ENCODE assay signal across 1 cellular context in the genomic region with DNA sequence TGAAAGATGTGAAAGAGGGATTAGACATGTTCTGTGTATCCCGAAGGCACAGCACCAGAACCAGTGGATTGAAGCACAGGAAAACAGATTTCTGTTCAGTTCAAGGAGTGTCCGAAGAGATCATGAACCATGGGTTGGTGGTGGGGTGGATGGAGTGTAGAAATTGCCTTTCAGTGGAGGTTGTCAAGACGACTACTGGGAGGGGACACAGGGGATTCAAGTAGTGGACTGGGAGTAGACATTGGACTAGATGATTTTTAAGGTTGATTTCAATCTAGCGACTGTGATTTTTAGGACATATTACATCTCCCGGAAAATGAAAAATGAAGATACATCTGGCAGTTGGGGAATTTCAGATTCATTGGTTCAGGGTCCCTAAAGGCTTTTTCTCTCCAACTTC.
TF ChIP-seq lines count a peak whose summit lies in the region.

No MANE protein-coding gene starts in this region.

TF ChIP-seq in GM23338, 12 proteins besides CTCF, POLR2A, EP300 and RAD21:
- TF ChIP-seq, protein P1, sequence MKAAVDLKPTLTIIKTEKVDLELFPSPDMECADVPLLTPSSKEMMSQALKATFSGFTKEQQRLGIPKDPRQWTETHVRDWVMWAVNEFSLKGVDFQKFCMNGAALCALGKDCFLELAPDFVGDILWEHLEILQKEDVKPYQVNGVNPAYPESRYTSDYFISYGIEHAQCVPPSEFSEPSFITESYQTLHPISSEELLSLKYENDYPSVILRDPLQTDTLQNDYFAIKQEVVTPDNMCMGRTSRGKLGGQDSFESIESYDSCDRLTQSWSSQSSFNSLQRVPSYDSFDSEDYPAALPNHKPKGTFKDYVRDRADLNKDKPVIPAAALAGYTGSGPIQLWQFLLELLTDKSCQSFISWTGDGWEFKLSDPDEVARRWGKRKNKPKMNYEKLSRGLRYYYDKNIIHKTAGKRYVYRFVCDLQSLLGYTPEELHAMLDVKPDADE (IDR thresholded peaks at IDR 0.05) = no peak
- TF ChIP-seq EZH2phosphoT487 (IDR thresholded peaks at IDR 0.05; ENCODE audit: unreplicated experiment) (no peak), STAT1 (IDR thresholded peaks at IDR 0.05; ENCODE audit: unreplicated experiment) (no peak)
- TF ChIP-seq, protein P2, sequence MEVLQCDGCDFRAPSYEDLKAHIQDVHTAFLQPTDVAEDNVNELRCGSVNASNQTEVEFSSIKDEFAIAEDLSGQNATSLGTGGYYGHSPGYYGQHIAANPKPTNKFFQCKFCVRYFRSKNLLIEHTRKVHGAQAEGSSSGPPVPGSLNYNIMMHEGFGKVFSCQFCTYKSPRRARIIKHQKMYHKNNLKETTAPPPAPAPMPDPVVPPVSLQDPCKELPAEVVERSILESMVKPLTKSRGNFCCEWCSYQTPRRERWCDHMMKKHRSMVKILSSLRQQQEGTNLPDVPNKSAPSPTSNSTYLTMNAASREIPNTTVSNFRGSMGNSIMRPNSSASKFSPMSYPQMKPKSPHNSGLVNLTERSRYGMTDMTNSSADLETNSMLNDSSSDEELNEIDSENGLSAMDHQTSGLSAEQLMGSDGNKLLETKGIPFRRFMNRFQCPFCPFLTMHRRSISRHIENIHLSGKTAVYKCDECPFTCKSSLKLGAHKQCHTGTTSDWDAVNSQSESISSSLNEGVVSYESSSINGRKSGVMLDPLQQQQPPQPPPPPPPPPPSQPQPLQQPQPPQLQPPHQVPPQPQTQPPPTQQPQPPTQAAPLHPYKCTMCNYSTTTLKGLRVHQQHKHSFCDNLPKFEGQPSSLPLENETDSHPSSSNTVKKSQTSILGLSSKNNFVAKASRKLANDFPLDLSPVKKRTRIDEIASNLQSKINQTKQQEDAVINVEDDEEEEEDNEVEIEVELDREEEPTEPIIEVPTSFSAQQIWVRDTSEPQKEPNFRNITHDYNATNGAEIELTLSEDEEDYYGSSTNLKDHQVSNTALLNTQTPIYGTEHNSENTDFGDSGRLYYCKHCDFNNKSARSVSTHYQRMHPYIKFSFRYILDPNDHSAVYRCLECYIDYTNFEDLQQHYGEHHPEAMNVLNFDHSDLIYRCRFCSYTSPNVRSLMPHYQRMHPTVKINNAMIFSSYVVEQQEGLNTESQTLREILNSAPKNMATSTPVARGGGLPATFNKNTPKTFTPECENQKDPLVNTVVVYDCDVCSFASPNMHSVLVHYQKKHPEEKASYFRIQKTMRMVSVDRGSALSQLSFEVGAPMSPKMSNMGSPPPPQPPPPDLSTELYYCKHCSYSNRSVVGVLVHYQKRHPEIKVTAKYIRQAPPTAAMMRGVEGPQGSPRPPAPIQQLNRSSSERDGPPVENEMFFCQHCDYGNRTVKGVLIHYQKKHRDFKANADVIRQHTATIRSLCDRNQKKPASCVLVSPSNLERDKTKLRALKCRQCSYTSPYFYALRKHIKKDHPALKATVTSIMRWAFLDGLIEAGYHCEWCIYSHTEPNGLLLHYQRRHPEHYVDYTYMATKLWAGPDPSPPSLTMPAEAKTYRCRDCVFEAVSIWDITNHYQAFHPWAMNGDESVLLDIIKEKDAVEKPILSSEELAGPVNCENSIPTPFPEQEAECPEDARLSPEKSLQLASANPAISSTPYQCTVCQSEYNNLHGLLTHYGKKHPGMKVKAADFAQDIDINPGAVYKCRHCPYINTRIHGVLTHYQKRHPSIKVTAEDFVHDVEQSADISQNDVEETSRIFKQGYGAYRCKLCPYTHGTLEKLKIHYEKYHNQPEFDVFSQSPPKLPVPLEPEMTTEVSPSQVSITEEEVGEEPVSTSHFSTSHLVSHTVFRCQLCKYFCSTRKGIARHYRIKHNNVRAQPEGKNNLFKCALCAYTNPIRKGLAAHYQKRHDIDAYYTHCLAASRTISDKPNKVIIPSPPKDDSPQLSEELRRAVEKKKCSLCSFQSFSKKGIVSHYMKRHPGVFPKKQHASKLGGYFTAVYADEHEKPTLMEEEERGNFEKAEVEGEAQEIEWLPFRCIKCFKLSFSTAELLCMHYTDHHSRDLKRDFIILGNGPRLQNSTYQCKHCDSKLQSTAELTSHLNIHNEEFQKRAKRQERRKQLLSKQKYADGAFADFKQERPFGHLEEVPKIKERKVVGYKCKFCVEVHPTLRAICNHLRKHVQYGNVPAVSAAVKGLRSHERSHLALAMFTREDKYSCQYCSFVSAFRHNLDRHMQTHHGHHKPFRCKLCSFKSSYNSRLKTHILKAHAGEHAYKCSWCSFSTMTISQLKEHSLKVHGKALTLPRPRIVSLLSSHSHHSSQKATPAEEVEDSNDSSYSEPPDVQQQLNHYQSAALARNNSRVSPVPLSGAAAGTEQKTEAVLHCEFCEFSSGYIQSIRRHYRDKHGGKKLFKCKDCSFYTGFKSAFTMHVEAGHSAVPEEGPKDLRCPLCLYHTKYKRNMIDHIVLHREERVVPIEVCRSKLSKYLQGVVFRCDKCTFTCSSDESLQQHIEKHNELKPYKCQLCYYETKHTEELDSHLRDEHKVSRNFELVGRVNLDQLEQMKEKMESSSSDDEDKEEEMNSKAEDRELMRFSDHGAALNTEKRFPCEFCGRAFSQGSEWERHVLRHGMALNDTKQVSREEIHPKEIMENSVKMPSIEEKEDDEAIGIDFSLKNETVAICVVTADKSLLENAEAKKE (CRISPR knock-in tag; IDR thresholded peaks at IDR 0.05) = no peak
